In the genomic region with DNA sequence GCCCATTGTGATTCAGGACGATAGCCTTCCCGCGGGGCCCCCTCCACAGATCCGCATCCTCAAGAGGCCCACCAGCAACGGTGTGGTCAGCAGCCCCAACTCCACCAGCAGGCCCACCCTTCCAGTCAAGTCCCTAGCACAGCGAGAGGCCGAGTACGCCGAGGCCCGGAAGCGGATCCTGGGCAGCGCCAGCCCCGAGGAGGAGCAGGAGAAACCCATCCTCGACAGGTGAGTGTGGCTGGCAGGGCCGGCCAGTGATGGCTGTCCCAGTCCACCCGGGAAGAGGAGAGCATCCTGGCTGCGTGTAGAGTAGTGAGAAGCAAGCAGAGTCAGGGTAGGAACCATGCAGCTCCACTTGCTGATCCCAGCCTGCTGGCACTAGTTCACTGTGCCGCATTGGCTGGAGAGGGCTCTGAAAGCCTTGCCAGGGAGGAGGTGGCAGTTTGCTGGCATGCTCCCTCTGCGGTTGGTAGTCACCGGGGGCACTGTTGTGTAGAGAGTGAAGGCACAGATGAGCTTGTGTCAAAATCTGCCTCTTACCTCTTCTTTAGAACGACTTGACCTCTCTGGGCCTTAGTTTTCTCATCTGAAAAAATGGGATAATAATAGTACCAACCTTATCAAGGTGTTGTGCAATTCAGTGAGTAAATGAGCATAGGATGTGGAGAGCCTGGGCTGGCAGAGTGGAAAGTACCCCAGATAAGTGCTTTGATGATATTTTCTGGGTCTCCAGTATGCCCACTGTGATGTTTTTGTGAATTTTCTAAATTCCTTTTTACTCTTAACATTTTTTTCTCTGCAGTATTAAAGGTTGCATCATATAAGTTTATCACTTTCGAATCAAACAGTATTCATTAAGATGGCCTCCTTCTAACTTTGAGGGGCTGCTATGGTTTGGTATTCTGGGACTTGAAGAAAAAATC, we compare ENCODE assay signal across 15 cellular contexts. TPM values are rescaled to one million over a fixed set of nuclear protein-coding genes. Genes with fewer than 3 reads are reported as not detected.
DNase-seq lines count a peak whose midpoint lies in the region; ATAC-seq, FAIRE-seq and TF ChIP-seq lines count a peak whose summit lies in the region.
"Had no signal": no experiment of that assay in that cellular context is flagged by ENCODE, and none has a peak within 500 bp of the region (broad histone marks: within the 10 kb centered on the region; RNA-seq: fewer than 3 reads in every experiment).

No MANE protein-coding gene starts in this region.

- peaks cover 47% of the 10 kb centered on the region for H3K79me2 ChIP-seq in K562 (ENCODE audit: control insufficient read depth, insufficient read depth, low read length)
- H3K79me2 ChIP-seq in Karpas-422 (ENCODE audit: low read length) = peaks cover 59% of the 10 kb centered on the region

- intact Hi-C loops in K562 (cut with micrococcal nuclease) = no loop called here
- intact Hi-C loops in transverse colon (cut with DNase I; ENCODE audit: low total_unique reads) = no loop called here

- H2AFZ ChIP-seq in K562 (ENCODE audit: low read depth, low read length) = no peak overlapping the region
- H2AFZ ChIP-seq in Karpas-422 (ENCODE audit: low read length) = no peak overlapping the region

- H3K4me3 Mint-ChIP-seq in stimulated activated naive CD8-positive, alpha-beta T cell treated with anti-CD3 and anti-CD28 coated beads, Interleukin-15, Interleukin-2, amounts not matched to agents 100 ng/mL and 50 ng/mL, for 24 hours = no peak overlapping the region
- H3K4me3 Mint-ChIP-seq in naive B cell = no peak overlapping the region

- 93% methylated on average over 18 of the region's 22 CpGs for WGBS in K562 (ENCODE audit: insufficient coverage, low coverage, missing lambda C conversion rate)
- WGBS in transverse colon (ENCODE audit: low coverage in 1 of 2), 2 donors = 66 to 89% methylated on average over 4 to 22 of the region's 22 CpGs

- no peak for TF ChIP-seq RAD21 in K562 (CRISPR knock-in tag; conservative IDR thresholded peaks at IDR 0.05 in 1 of 2, IDR thresholded peaks at IDR 0.05 in 1 of 2)

- H3K4me2 ChIP-seq in K562 (ENCODE audit: insufficient read depth, low read length) (no peak overlapping the region), Karpas-422 (ENCODE audit: low read depth, low read length, poor library complexity, severe bottlenecking) (no peak overlapping the region)

- H3K9me2 ChIP-seq in Karpas-422 (replicated peaks; ENCODE audit: insufficient read depth, low read length) = no peaks in the 10 kb centered on the region

- H3K36me3 Mint-ChIP-seq in stimulated activated naive CD8-positive, alpha-beta T cell treated with anti-CD3 and anti-CD28 coated beads, Interleukin-15, Interleukin-2, amounts not matched to agents 100 ng/mL and 50 ng/mL, for 24 hours (ENCODE audit: low read depth) = peaks cover 58% of the 10 kb centered on the region
- peaks cover 0 to 8% of the 10 kb centered on the region in 2 donors for H3K36me3 Mint-ChIP-seq in naive B cell

- peaks cover 10 to 18% of the 10 kb centered on the region in 2 experiments; a peak in 4 of 5 replicates for H3K4me1 ChIP-seq in K562 (replicated peaks in 1 of 2; ENCODE audit: control insufficient read depth in 2 of 2, insufficient read depth in 2 of 2, low read length in 2 of 2)
- peaks cover 2 to 31% (median 16%) of the 10 kb centered on the region in 4 donors for H3K4me1 ChIP-seq in transverse colon
- peaks cover 22% of the 10 kb centered on the region for H3K4me1 ChIP-seq in Karpas-422 (ENCODE audit: low read length)

- no peak for ATAC-seq in stimulated activated naive CD8-positive, alpha-beta T cell treated with anti-CD3 and anti-CD28 coated beads, Interleukin-15, Interleukin-2, amounts not matched to agents 100 U/mL and 50 U/mL, for 24 hours
- no peak for ATAC-seq in K562
- ATAC-seq in naive B cell (ENCODE audit: low read depth in 2 of 2) = no peak
- no peak for ATAC-seq in GM18498 (IDR thresholded peaks at IDR 0.05; ENCODE audit: unreplicated experiment)

- H3K4me3 ChIP-seq in K562 (no peak overlapping the region), transverse colon (no peak overlapping the region), Karpas-422 (ENCODE audit: low read length) (no peak overlapping the region), WERI-Rb-1 (ENCODE audit: low read depth, low read length) (no peak overlapping the region)
- H3K4me3 ChIP-seq: cardiac muscle cell, suprapubic skin had no signal

- no peak for FAIRE-seq in K562 (lab: Jason Lieb, UNC)

- TF ChIP-seq EP300 in K562 (IDR thresholded peaks at IDR 0.05; ENCODE audit: low read length) (no peak), transverse colon (IDR thresholded peaks at IDR 0.05; ENCODE audit: low read depth) (no peak)

- H3K36me3 ChIP-seq in K562 (ENCODE audit: control insufficient read depth, insufficient read depth, low read length) (peaks cover 60% of the 10 kb centered on the region), transverse colon (peaks cover 0 to 9% (median 4%) of the 10 kb centered on the region in 4 donors), Karpas-422 (ENCODE audit: insufficient read depth, low read length) (peaks cover 20% of the 10 kb centered on the region; the same call in 1 of the 2 replicates), WERI-Rb-1 (peaks cover 44% of the 10 kb centered on the region)

- in situ Hi-C loops in K562 (cut with MboI) (no loop called here), transverse colon (cut with MboI; ENCODE audit: low pct_ligation_motif_present in 1 of 4, low pct_unique_long_range_greater_than_20kb in 1 of 4, low sequenced_read_pairs in 3 of 4) (no loop called here)

- BruUV-seq in K562 (replicated peaks; lab: Mats Ljungman, UMichigan) = no TSS peak

- POLR2A ChIA-PET in K562 (lab: Yijun Ruan, JAX) = interaction anchor here (1.0 to 3.5 kb wide), 5 partner anchors 7 to 30 kb away, joined by 3 to 15 read pairs (median 4); no protein-coding TSS in a partner anchor

- H3K27ac Mint-ChIP-seq in stimulated activated naive CD8-positive, alpha-beta T cell treated with anti-CD3 and anti-CD28 coated beads, Interleukin-15, Interleukin-2, amounts not matched to agents 100 ng/mL and 50 ng/mL, for 24 hours = peak overlapping the region; percentile 92
- H3K27ac Mint-ChIP-seq in naive B cell = peak overlapping the region in 4 of 6 donors; percentile 19 to 78 (median 34)

- no peaks in the 10 kb centered on the region for H3K27me3 Mint-ChIP-seq in stimulated activated naive CD8-positive, alpha-beta T cell treated with anti-CD3 and anti-CD28 coated beads, Interleukin-15, Interleukin-2, amounts not matched to agents 100 ng/mL and 50 ng/mL, for 24 hours
- no peaks in the 10 kb centered on the region for H3K27me3 Mint-ChIP-seq in naive B cell

- H4K20me1 ChIP-seq in K562 (replicated peaks; ENCODE audit: control insufficient read depth, insufficient read depth, low read length) = peaks cover 27% of the 10 kb centered on the region; the same call in 1 of the 2 replicates
- H4K20me1 ChIP-seq in Karpas-422 (ENCODE audit: insufficient read depth, low read depth, low read length) = peaks cover 52% of the 10 kb centered on the region

- H3K9ac ChIP-seq in K562 (ENCODE audit: insufficient read depth in 1 of 2, low read depth in 2 of 2, low read length in 2 of 2) = peak overlapping the region in 1 of 2 experiments; percentile 69; a peak in 2 of 4 replicates
- no peak overlapping the region for H3K9ac ChIP-seq in Karpas-422 (ENCODE audit: low read length)

- CTCF ChIA-PET in K562 (lab: Yijun Ruan, JAX; ENCODE audit: low intra/inter-chr PET ratio) = no interaction called here

- H3K27me3 ChIP-seq in K562 (ENCODE audit: control insufficient read depth in 2 of 2, insufficient read depth in 2 of 2, low read length in 2 of 2) (no peaks in the 10 kb centered on the region), transverse colon (no peaks in the 10 kb centered on the region), Karpas-422 (ENCODE audit: low read length) (no peaks in the 10 kb centered on the region), WERI-Rb-1 (ENCODE audit: insufficient read depth, low read depth, severe bottlenecking) (no peaks in the 10 kb centered on the region)
- H3K27me3 ChIP-seq: cardiac muscle cell, suprapubic skin had no signal

- peaks cover 71% of the 10 kb centered on the region for H3K4me1 Mint-ChIP-seq in stimulated activated naive CD8-positive, alpha-beta T cell treated with anti-CD3 and anti-CD28 coated beads, Interleukin-15, Interleukin-2, amounts not matched to agents 100 ng/mL and 50 ng/mL, for 24 hours (ENCODE audit: low read depth)
- H3K4me1 Mint-ChIP-seq in naive B cell = peaks cover 28 to 43% (median 43%) of the 10 kb centered on the region in 3 donors

- no peak for TF ChIP-seq POLR2A in K562 (conservative IDR thresholded peaks at IDR 0.05)
- TF ChIP-seq POLR2A in transverse colon (IDR thresholded peaks at IDR 0.05) = no peak

- H3K9me3 Mint-ChIP-seq in stimulated activated naive CD8-positive, alpha-beta T cell treated with anti-CD3 and anti-CD28 coated beads, Interleukin-15, Interleukin-2, amounts not matched to agents 100 ng/mL and 50 ng/mL, for 24 hours = no peaks in the 10 kb centered on the region
- no peaks in the 10 kb centered on the region for H3K9me3 Mint-ChIP-seq in naive B cell

- no peak for TF ChIP-seq CTCF in K562 (IDR thresholded peaks at IDR 0.05 in 2 of 3, conservative IDR thresholded peaks at IDR 0.05 in 1 of 3; ENCODE audit: insufficient read depth in 2 of 3, low read depth in 1 of 3, low read length in 3 of 3)
- no peak for TF ChIP-seq CTCF in transverse colon (IDR thresholded peaks at IDR 0.05)
- no peak for TF ChIP-seq CTCF in WERI-Rb-1 (IDR thresholded peaks at IDR 0.05; ENCODE audit: low read depth, low read length)

- DNase-seq in stimulated activated naive CD8-positive, alpha-beta T cell treated with anti-CD3 and anti-CD28 coated beads, Interleukin-15, Interleukin-2, amounts not matched to agents 100 U/mL and 50 U/mL, for 24 hours = no peak
- DNase-seq in K562 (ENCODE audit: extremely low read depth in 1 of 4, low spot score in 3 of 4) (no peak), naive B cell (no peak), transverse colon (no peak), Karpas-422 (no peak), WERI-Rb-1 (no peak)
- DNase-seq: NCI-H748 treated with DMSO at 0.1 percent for 48 hours; stimulated activated CD4-positive, alpha-beta T cell treated with anti-CD3 and anti-CD28 coated beads, Interleukin-2, amount 100 ng/mL, for 48 hours had no signal

- H3K9me3 ChIP-seq in K562 (replicated peaks; ENCODE audit: control insufficient read depth, insufficient read depth, low read depth, low read length) (no peaks in the 10 kb centered on the region), transverse colon (no peaks in the 10 kb centered on the region), Karpas-422 (ENCODE audit: low read length) (no peaks in the 10 kb centered on the region), WERI-Rb-1 (ENCODE audit: severe bottlenecking) (no peaks in the 10 kb centered on the region)
- H3K9me3 ChIP-seq: suprapubic skin had no signal

- peaks cover 7% of the 10 kb centered on the region for H3K9me1 ChIP-seq in K562 (ENCODE audit: control insufficient read depth, insufficient read depth, low read length)

- H3K27ac ChIP-seq in K562 (ENCODE audit: extremely low read depth, low read depth, low read length) (no peak overlapping the region), transverse colon (no peak overlapping the region), Karpas-422 (ENCODE audit: low read length) (no peak overlapping the region), WERI-Rb-1 (no peak overlapping the region)
- H3K27ac ChIP-seq: C4-2B, suprapubic skin had no signal

RNA-seq across cellular contexts. Expression of gene SZRD1, which starts 26.5 kb away (rescaled TPM):
- 32.7 and 51.8 TPM in 2 replicates for total RNA-seq in K562 (2011; cell fraction: chromatin; rRNA removed; ENCODE audit: low replicate concordance)
- 40.4 and 41.1 TPM in 2 replicates for total RNA-seq in K562 (2011; cell fraction: nucleolus; rRNA removed)
- 47.8 and 68.1 TPM in 2 replicates for total RNA-seq in K562 (2011; cell fraction: nucleoplasm; rRNA removed)
- total RNA-seq in K562 (2014; rRNA removed) (72.9 and 112 TPM in 2 replicates), K562 (2014; rRNA removed; fragmentation: Illumina TruSeq; extraction: Trizol) (48.5 and 53.3 TPM in 2 replicates), K562 (2015; rRNA removed; fragmentation: Illumina TruSeq; extraction: Trizol) (80.1 and 88.3 TPM in 2 replicates), K562 (2021) (145 and 149 TPM in 2 replicates), transverse colon (10 to 100 TPM; 54.6 to 66.8 (median 61.7) TPM)
- polyA plus RNA-seq in K562 (2011; rRNA removed) (82.5 and 83.2 TPM in 2 replicates), K562 (2014; fragmentation: Illumina TruSeq; extraction: Trizol) (143 and 171 TPM in 2 replicates), K562 (2014; fragmentation: Nextera tagmentation; extraction: Ambion mirVana) (1 to 10 TPM; 3.9 to 7.2 TPM), K562 (2014; rRNA removed) (82.5 and 110 TPM in 2 replicates), naive B cell (ENCODE audit: low read depth in 6 of 6) (10 to 100 TPM; 41.1 to 59.6 (median 50.9) TPM)
- polyA plus RNA-seq in K562 (2011; cell fraction: cytosol; rRNA removed) = 119 and 167 TPM in 2 replicates
- polyA plus RNA-seq in K562 (2011; cell fraction: nucleus; rRNA removed) = 47.8 and 62.7 TPM in 2 replicates
- polyA plus RNA-seq in K562 (2012) = 91.4 and 111 TPM in 2 replicates
- polyA minus RNA-seq in K562 (2011; rRNA and poly(A)+ RNA removed) = 36.0 and 46.5 TPM in 2 replicates
- 60.6 and 62.5 TPM in 2 replicates for polyA minus RNA-seq in K562 (2011; cell fraction: cytosol; rRNA and poly(A)+ RNA removed)
- polyA minus RNA-seq in K562 (2011; cell fraction: nucleus; rRNA and poly(A)+ RNA removed) = 12.4 and 16.3 TPM in 2 replicates
- total RNA-seq in Karpas-422 (2014; rRNA removed; shearing (Covaris generic); ENCODE audit: low replicate concordance) = 34.5 and 52.2 TPM in 2 replicates

RNA-seq across cellular contexts. Expression of gene FBXO42, which starts 41.2 kb away (rescaled TPM):
- 67.9 and 105 TPM in 2 replicates for total RNA-seq in K562 (2011; cell fraction: chromatin; rRNA removed; ENCODE audit: low replicate concordance)
- 41.7 and 47.5 TPM in 2 replicates for total RNA-seq in K562 (2011; cell fraction: nucleolus; rRNA removed)
- 69.1 and 89.4 TPM in 2 replicates for total RNA-seq in K562 (2011; cell fraction: nucleoplasm; rRNA removed)
- total RNA-seq in K562 (2014; rRNA removed) (11.6 and 13.6 TPM in 2 replicates), K562 (2014; rRNA removed; fragmentation: Illumina TruSeq; extraction: Trizol) (14.6 and 17.4 TPM in 2 replicates), K562 (2015; rRNA removed; fragmentation: Illumina TruSeq; extraction: Trizol) (15.5 and 17.5 TPM in 2 replicates), K562 (2021) (21.2 and 24.1 TPM in 2 replicates), transverse colon (10 to 100 TPM; 15.7 to 25.4 (median 18.8) TPM)
- polyA plus RNA-seq in K562 (2011; rRNA removed) (23.6 and 37.6 TPM in 2 replicates), K562 (2014; fragmentation: Illumina TruSeq; extraction: Trizol) (20.8 and 24.8 TPM in 2 replicates), K562 (2014; fragmentation: Nextera tagmentation; extraction: Ambion mirVana) (1 to 10 TPM; 7.2 to 8.0 TPM), K562 (2014; rRNA removed) (15.4 and 20.1 TPM in 2 replicates), naive B cell (ENCODE audit: low read depth in 6 of 6) (10 to 100 TPM; 17.9 to 33.5 (median 21.9) TPM)
- polyA plus RNA-seq in K562 (2011; cell fraction: cytosol; rRNA removed) = 26.7 and 30.1 TPM in 2 replicates
- 48.3 and 53.6 TPM in 2 replicates for polyA plus RNA-seq in K562 (2011; cell fraction: nucleus; rRNA removed)
- 17.4 and 33.7 TPM in 2 replicates for polyA plus RNA-seq in K562 (2012)
- polyA minus RNA-seq in K562 (2011; rRNA and poly(A)+ RNA removed) = 31.9 and 41.8 TPM in 2 replicates
- polyA minus RNA-seq in K562 (2011; cell fraction: cytosol; rRNA and poly(A)+ RNA removed) = 13.6 and 19.1 TPM in 2 replicates
- polyA minus RNA-seq in K562 (2011; cell fraction: nucleus; rRNA and poly(A)+ RNA removed) = 13.2 and 26.5 TPM in 2 replicates
- total RNA-seq in Karpas-422 (2014; rRNA removed; shearing (Covaris generic); ENCODE audit: low replicate concordance) = 27.9 and 31.7 TPM in 2 replicates

RNA-seq across cellular contexts. Expression of gene SPATA21, which starts 43.7 kb away (rescaled TPM):
- 0.19 and 0.77 TPM in 2 replicates for total RNA-seq in K562 (2011; cell fraction: chromatin; rRNA removed; ENCODE audit: low replicate concordance)
- total RNA-seq in K562 (2011; cell fraction: nucleolus; rRNA removed) = 0.33 and 0.53 TPM in 2 replicates
- 0.22 TPM in 1 of 2 replicates, not detected in the other for total RNA-seq in K562 (2011; cell fraction: nucleoplasm; rRNA removed)
- total RNA-seq in K562 (2014; rRNA removed) (0.08 TPM in 1 of 2 replicates, not detected in the other), K562 (2014; rRNA removed; fragmentation: Illumina TruSeq; extraction: Trizol) (0.11 and 0.13 TPM in 2 replicates), K562 (2015; rRNA removed; fragmentation: Illumina TruSeq; extraction: Trizol) (0.11 TPM in 1 of 2 replicates, not detected in the other), K562 (2021) (0.13 TPM in 1 of 2 replicates, not detected in the other), transverse colon (not detected)
- polyA plus RNA-seq in K562 (2011; rRNA removed) (0.04 and 0.17 TPM in 2 replicates), K562 (2014; fragmentation: Illumina TruSeq; extraction: Trizol) (0.15 TPM in 1 of 2 replicates, not detected in the other), K562 (2014; fragmentation: Nextera tagmentation; extraction: Ambion mirVana) (under 1 TPM in 1 of 2 experiments, not detected in 1; 0.10 TPM), K562 (2014; rRNA removed) (0.28 and 0.36 TPM in 2 replicates), naive B cell (ENCODE audit: low read depth in 6 of 6) (not detected)
- polyA plus RNA-seq in K562 (2011; cell fraction: cytosol; rRNA removed) = 0.07 and 0.25 TPM in 2 replicates
- 0.17 and 0.87 TPM in 2 replicates for polyA plus RNA-seq in K562 (2011; cell fraction: nucleus; rRNA removed)
- 0.12 and 0.26 TPM in 2 replicates for polyA plus RNA-seq in K562 (2012)
- polyA minus RNA-seq in K562 (2011; rRNA and poly(A)+ RNA removed) = not detected in 2 replicates
- polyA minus RNA-seq in K562 (2011; cell fraction: cytosol; rRNA and poly(A)+ RNA removed) = not detected in 2 replicates
- polyA minus RNA-seq in K562 (2011; cell fraction: nucleus; rRNA and poly(A)+ RNA removed) = not detected in 2 replicates
- total RNA-seq in Karpas-422 (2014; rRNA removed; shearing (Covaris generic); ENCODE audit: low replicate concordance) = 1.2 and 1.4 TPM in 2 replicates
- total RNA-seq: kidney epithelial cell, omental fat pad, suprapubic skin had no signal
- polyA plus RNA-seq: cardiac muscle cell had no signal

RNA-seq across cellular contexts. Expression of gene NECAP2, which starts 47.0 kb away (rescaled TPM):
- total RNA-seq in K562 (2011; cell fraction: chromatin; rRNA removed; ENCODE audit: low replicate concordance) = 80.1 and 150 TPM in 2 replicates
- 98.0 and 100 TPM in 2 replicates for total RNA-seq in K562 (2011; cell fraction: nucleolus; rRNA removed)
- 86.6 and 88.1 TPM in 2 replicates for total RNA-seq in K562 (2011; cell fraction: nucleoplasm; rRNA removed)
- 82.8 and 105 TPM in 2 replicates for total RNA-seq in K562 (2014; rRNA removed)
- 58.6 and 62.1 TPM in 2 replicates for total RNA-seq in K562 (2014; rRNA removed; fragmentation: Illumina TruSeq; extraction: Trizol)
- 77.6 and 79.2 TPM in 2 replicates for total RNA-seq in K562 (2015; rRNA removed; fragmentation: Illumina TruSeq; extraction: Trizol)
- total RNA-seq in K562 (2021) = 71.9 and 72.5 TPM in 2 replicates
- polyA plus RNA-seq in K562 (2011; rRNA removed) = 81.8 and 85.4 TPM in 2 replicates
- 92.3 and 104 TPM in 2 replicates for polyA plus RNA-seq in K562 (2011; cell fraction: cytosol; rRNA removed)
- 65.6 and 71.5 TPM in 2 replicates for polyA plus RNA-seq in K562 (2011; cell fraction: nucleus; rRNA removed)
- polyA plus RNA-seq in K562 (2012) = 75.2 and 79.0 TPM in 2 replicates
- polyA plus RNA-seq in K562 (2014; fragmentation: Illumina TruSeq; extraction: Trizol) = 92.9 and 93.7 TPM in 2 replicates
- 10 to 100 TPM; 22.7 to 30.6 TPM for polyA plus RNA-seq in K562 (2014; fragmentation: Nextera tagmentation; extraction: Ambion mirVana)
- 107 and 118 TPM in 2 replicates for polyA plus RNA-seq in K562 (2014; rRNA removed)
- 70.5 and 74.7 TPM in 2 replicates for polyA minus RNA-seq in K562 (2011; rRNA and poly(A)+ RNA removed)
- 45.0 and 45.3 TPM in 2 replicates for polyA minus RNA-seq in K562 (2011; cell fraction: cytosol; rRNA and poly(A)+ RNA removed)
- 31.8 and 51.9 TPM in 2 replicates for polyA minus RNA-seq in K562 (2011; cell fraction: nucleus; rRNA and poly(A)+ RNA removed)
- 100 to 1,000 TPM; 103 to 152 (median 134) TPM for polyA plus RNA-seq in naive B cell (ENCODE audit: low read depth in 6 of 6)
- 10 to 100 TPM; 34.4 to 58.2 (median 52.4) TPM for total RNA-seq in transverse colon
- 50.4 and 54.9 TPM in 2 replicates for total RNA-seq in Karpas-422 (2014; rRNA removed; shearing (Covaris generic); ENCODE audit: low replicate concordance)
